5 cellular contexts compared by ENCODE assay signal in the genomic region with DNA sequence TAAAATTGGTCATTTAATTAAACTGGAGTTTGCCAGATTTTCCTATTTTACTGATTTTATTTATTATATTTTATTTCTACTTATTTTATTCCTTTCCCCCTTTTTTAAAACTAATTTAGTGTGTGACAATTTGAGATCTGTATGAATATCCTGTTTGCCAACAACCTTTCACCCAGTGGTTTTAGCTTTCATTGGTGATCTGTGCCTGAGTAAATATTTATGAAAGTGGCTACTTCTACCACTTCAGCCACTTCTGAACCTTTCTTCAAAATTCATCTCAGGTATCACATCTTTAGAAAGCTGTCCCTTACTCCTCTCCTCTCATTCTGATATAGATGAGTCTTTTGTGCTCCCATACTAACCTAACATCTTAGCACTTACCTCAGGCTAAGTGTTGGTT. TPM values are rescaled to one million over a fixed set of nuclear protein-coding genes. Genes with fewer than 3 reads are reported as not detected.
"Had no signal": no experiment of that assay in that cellular context is flagged by ENCODE, and none has a peak within 500 bp of the region (broad histone marks: within the 10 kb centered on the region; RNA-seq: fewer than 3 reads in every experiment).

No MANE protein-coding gene starts in this region.

RNA-seq across cellular contexts. Expression of a gene that starts 18.3 kb away (rescaled TPM):
- total RNA-seq: OCI-LY7, Right ventricle myocardium inferior, Right ventricle myocardium superior, SJCRH30, SK-MEL-5 had no signal
